Comparison of ENCODE assay signal across 1 cellular context in genomic region chr4:100843897-100844296, GRCh38.
TF ChIP-seq lines count a peak whose summit lies in the region.

No MANE protein-coding gene starts in this region.

TF ChIP-seq in GM12878, 131 proteins besides CTCF, POLR2A, EP300 and RAD21 (continued from another document):
- TF ChIP-seq CUX1 (IDR thresholded peaks at IDR 0.05; ENCODE audit: insufficient replicate concordance, low read depth, low read length) (no peak), CREM (IDR thresholded peaks at IDR 0.05; ENCODE audit: low read depth) (no peak), YBX1 (IDR thresholded peaks at IDR 0.05) (no peak), FOXM1 (IDR thresholded peaks at IDR 0.05; ENCODE audit: low read depth, low read length) (no peak), ZNF384 (IDR thresholded peaks at IDR 0.05; ENCODE audit: borderline replicate concordance, low read depth, low read length) (no peak), LARP7 (IDR thresholded peaks at IDR 0.05) (no peak), DPF2 (IDR thresholded peaks at IDR 0.05) (no peak)
- TF ChIP-seq, protein P1, sequence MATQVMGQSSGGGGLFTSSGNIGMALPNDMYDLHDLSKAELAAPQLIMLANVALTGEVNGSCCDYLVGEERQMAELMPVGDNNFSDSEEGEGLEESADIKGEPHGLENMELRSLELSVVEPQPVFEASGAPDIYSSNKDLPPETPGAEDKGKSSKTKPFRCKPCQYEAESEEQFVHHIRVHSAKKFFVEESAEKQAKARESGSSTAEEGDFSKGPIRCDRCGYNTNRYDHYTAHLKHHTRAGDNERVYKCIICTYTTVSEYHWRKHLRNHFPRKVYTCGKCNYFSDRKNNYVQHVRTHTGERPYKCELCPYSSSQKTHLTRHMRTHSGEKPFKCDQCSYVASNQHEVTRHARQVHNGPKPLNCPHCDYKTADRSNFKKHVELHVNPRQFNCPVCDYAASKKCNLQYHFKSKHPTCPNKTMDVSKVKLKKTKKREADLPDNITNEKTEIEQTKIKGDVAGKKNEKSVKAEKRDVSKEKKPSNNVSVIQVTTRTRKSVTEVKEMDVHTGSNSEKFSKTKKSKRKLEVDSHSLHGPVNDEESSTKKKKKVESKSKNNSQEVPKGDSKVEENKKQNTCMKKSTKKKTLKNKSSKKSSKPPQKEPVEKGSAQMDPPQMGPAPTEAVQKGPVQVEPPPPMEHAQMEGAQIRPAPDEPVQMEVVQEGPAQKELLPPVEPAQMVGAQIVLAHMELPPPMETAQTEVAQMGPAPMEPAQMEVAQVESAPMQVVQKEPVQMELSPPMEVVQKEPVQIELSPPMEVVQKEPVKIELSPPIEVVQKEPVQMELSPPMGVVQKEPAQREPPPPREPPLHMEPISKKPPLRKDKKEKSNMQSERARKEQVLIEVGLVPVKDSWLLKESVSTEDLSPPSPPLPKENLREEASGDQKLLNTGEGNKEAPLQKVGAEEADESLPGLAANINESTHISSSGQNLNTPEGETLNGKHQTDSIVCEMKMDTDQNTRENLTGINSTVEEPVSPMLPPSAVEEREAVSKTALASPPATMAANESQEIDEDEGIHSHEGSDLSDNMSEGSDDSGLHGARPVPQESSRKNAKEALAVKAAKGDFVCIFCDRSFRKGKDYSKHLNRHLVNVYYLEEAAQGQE (IDR thresholded peaks at IDR 0.05; ENCODE audit: low read depth, low read length): no peak
